ENCODE assay signal across 28 cellular contexts in genomic region chr3:161272524-161272923, GRCh38.
"Had no signal": no experiment of that assay in that cellular context is flagged by ENCODE, and none has a peak within 500 bp of the region (broad histone marks: within the 10 kb centered on the region; RNA-seq: fewer than 3 reads in every experiment).

No MANE protein-coding gene starts in this region.

- H3K27ac Mint-ChIP-seq: mesothelial cell of epicardium, naive B cell had no signal

- DNase-seq: dermis blood vessel endothelial cell; dorsolateral prefrontal cortex; effector CD4-positive, alpha-beta T cell; effector memory CD4-positive, alpha-beta T cell; erythroblast; esophagus squamous epithelium; foreskin fibroblast; foreskin melanocyte; gastrocnemius medialis; glutamatergic neuron; head of caudate nucleus; heart right ventricle; hippocampal formation; left cardiac atrium; left lung; left ventricle myocardium superior; lower lobe of right lung; mesenchymal stem cell; mucosa of descending colon; naive B cell had no signal

- H3K27me3 Mint-ChIP-seq: naive B cell had no signal

- H3K4me1 ChIP-seq: gastrocnemius medialis, heart right ventricle, left lung, lower lobe of right lung had no signal

- FAIRE-seq: colon, endothelial cell of umbilical vein, islet of Langerhans, keratinocyte had no signal

- H3K4me3 Mint-ChIP-seq: mesothelial cell of epicardium, naive B cell had no signal

- ATAC-seq: esophagus mucosa, gastrocnemius medialis, heart right ventricle, left cardiac atrium, left lung, left ventricle myocardium superior, lower lobe of right lung, mucosa of descending colon had no signal

- H3K27me3 ChIP-seq: dorsolateral prefrontal cortex, esophagus squamous epithelium, gastrocnemius medialis, heart right ventricle, left lung had no signal

- H3K4me3 ChIP-seq: coronary artery, dorsolateral prefrontal cortex, esophagus squamous epithelium, gastrocnemius medialis, heart right ventricle, left lung, lower lobe of right lung, mucosa of descending colon had no signal

- H3K4me1 Mint-ChIP-seq: naive B cell had no signal

- H3K9me3 ChIP-seq: gastrocnemius medialis, lower lobe of right lung had no signal

- H3K27ac ChIP-seq: coronary artery, dorsolateral prefrontal cortex, epithelial cell of prostate, esophagus squamous epithelium, gastrocnemius medialis, heart right ventricle, left lung, lower lobe of right lung had no signal
